In the genomic region with DNA sequence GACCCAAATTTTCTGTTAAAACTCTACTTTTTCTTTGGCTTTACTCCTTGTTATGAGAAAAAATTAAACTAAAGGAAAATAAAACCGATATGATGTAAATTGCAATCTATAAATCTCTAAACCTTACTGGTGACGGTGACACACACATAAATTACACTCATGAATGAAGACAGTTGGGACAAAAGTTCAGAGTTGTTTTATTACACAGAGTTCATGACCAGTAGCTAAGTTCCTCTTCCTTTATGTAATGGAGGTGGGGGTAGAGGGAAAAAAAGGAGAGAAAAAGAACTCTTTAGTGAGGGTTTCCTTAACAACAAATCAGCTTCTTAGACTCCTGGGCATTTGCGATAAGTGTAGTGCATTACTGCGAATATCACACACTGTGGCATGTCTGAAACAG, we compare ENCODE assay signal across 23 cellular contexts.
"Had no signal": no experiment of that assay in that cellular context is flagged by ENCODE, and none has a peak within 500 bp of the region (broad histone marks: within the 10 kb centered on the region; RNA-seq: fewer than 3 reads in every experiment).

No MANE protein-coding gene starts in this region.

- H3K27ac Mint-ChIP-seq: activated CD8-positive, alpha-beta T cell treated with anti-CD3 and anti-CD28 coated beads, Interleukin-2, amount 10 ng/mL, durations not matched to agents 7 days and 5 days; activated naive CD8-positive, alpha-beta T cell treated with anti-CD3 and anti-CD28 coated beads, Interleukin-2, amount 10 ng/mL, durations not matched to agents 7 days and 5 days; WTC11 had no signal

- H3K36me3 Mint-ChIP-seq: activated naive CD8-positive, alpha-beta T cell treated with anti-CD3 and anti-CD28 coated beads, Interleukin-2, amount 10 ng/mL, durations not matched to agents 7 days and 5 days; WTC11 had no signal

- H3K4me3 Mint-ChIP-seq: activated CD8-positive, alpha-beta T cell treated with anti-CD3 and anti-CD28 coated beads, Interleukin-2, amount 10 ng/mL, durations not matched to agents 7 days and 5 days; activated naive CD8-positive, alpha-beta T cell treated with anti-CD3 and anti-CD28 coated beads, Interleukin-2, amount 10 ng/mL, durations not matched to agents 7 days and 5 days; WTC11 had no signal

- H3K4me1 Mint-ChIP-seq: activated naive CD8-positive, alpha-beta T cell treated with anti-CD3 and anti-CD28 coated beads, Interleukin-2, amount 10 ng/mL, durations not matched to agents 7 days and 5 days; WTC11 had no signal

- FAIRE-seq: RCC 7860 had no signal

- H3K27me3 ChIP-seq: adrenal gland, SJSA1 had no signal

- H3K27me3 Mint-ChIP-seq: activated naive CD8-positive, alpha-beta T cell treated with anti-CD3 and anti-CD28 coated beads, Interleukin-2, amount 10 ng/mL, durations not matched to agents 7 days and 5 days had no signal

- ATAC-seq: activated CD8-positive, alpha-beta T cell treated with anti-CD3 and anti-CD28 coated beads, Interleukin-2, amount 10 ng/mL, durations not matched to agents 7 days and 5 days; SK-N-SH treated with all-trans-retinoic acid at 6 μM for 48 hours; WTC11 had no signal

- H3K4me3 ChIP-seq: adrenal gland, SJSA1 had no signal

- H3K9me3 ChIP-seq: adrenal gland, SJSA1 had no signal

- H3K4me1 ChIP-seq: adrenal gland, SJSA1 had no signal

- H3K9me3 Mint-ChIP-seq: WTC11 had no signal

- H3K36me3 ChIP-seq: adrenal gland, SJSA1 had no signal

- H3K27ac ChIP-seq: adrenal gland, SJSA1 had no signal

- DNase-seq: activated CD4-positive, alpha-beta T cell treated with anti-CD3 and anti-CD28 coated beads for 48 hours; activated CD4-positive, alpha-beta T cell treated with anti-CD3 and anti-CD28 coated beads, Interleukin-2, amount 50 U/mL, for 4 hours; activated CD4-positive, CD25-positive, alpha-beta regulatory T cell treated with anti-CD3 and anti-CD28 coated beads, Interleukin-2, amount 50 U/mL, for 72 hours; activated CD8-positive, alpha-beta memory T cell treated with anti-CD3 and anti-CD28 coated beads, Interleukin-2, amount 50 U/mL, for 48 hours; activated CD8-positive, alpha-beta T cell treated with anti-CD3 and anti-CD28 coated beads, Interleukin-2, amount 10 ng/mL, durations not matched to agents 7 days and 5 days; activated naive CD4-positive, alpha-beta T cell treated with anti-CD3 and anti-CD28 coated beads, Interleukin-2, amount 50 U/mL, for 16 hours; activated naive CD8-positive, alpha-beta T cell treated with anti-CD3 and anti-CD28 coated beads, Interleukin-2, amount 10 ng/mL, durations not matched to agents 7 days and 5 days; activated T-cell treated with anti-CD3 and anti-CD28 coated beads, Interleukin-2, amount 50 U/mL, for 1 hour; adrenal gland; anterior cingulate cortex; MM.1S; NCI-H1105 treated with DMSO at 0.1 percent for 48 hours; NCI-H146; NCI-H187 treated with DMSO at 0.1 percent for 48 hours; NCI-H2081 treated with DMSO at 0.1 percent for 48 hours; NCI-H446; NCI-H524; SHP77; SW 1271 had no signal
